19 cellular contexts compared by ENCODE assay signal in the genomic region with DNA sequence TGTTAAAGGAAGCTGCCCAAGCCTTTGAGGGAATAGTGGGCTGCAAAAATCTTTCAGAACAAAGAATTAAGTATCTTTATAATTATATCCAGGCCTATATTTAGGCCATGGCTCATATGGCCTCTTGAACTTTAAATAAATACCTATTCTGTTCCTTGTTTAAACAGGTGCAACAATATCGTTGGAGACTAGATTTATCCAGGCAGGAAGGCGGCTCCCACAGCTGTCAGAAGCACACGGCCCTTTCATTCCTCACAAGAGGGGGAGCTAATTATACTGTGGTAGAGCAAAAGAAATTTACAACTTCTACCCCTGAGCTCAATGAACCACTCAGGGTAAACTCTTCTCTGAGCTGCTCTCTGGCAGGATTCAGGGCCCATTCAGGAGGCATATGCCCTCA. TPM values are rescaled to one million over a fixed set of nuclear protein-coding genes. Genes with fewer than 3 reads are reported as not detected.
DNase-seq lines count a peak whose midpoint lies in the region; ATAC-seq, FAIRE-seq and TF ChIP-seq lines count a peak whose summit lies in the region.
"Had no signal": no experiment of that assay in that cellular context is flagged by ENCODE, and none has a peak within 500 bp of the region (broad histone marks: within the 10 kb centered on the region; RNA-seq: fewer than 3 reads in every experiment).

No MANE protein-coding gene starts in this region.

- ATAC-seq in pancreas: peak; percentile 16 to 61 (median 46)
- ATAC-seq in HG03135 (IDR thresholded peaks at IDR 0.05; ENCODE audit: unreplicated experiment): no peak
- ATAC-seq: stimulated activated naive B cell treated with anti-CD40 and anti-IgM and Interleukin-4, amounts not matched to agents 10 μg/mL and 1 μg/mL and 100 μg/mL, for 72 hours had no signal

- no peak for FAIRE-seq in pancreas (lab: Jason Lieb, UNC)
- FAIRE-seq: keratinocyte had no signal

- H3K4me1 ChIP-seq in pancreas (peaks cover 0 to 4% (median 0%) of the 10 kb centered on the region in 3 donors), MM.1S (ENCODE audit: low read length) (no peaks in the 10 kb centered on the region)

- TF ChIP-seq CTCF in pancreas (IDR thresholded peaks at IDR 0.05) (no peak), MM.1S (IDR thresholded peaks at IDR 0.05; ENCODE audit: low read length) (no peak)

- DNase-seq in NCI-H1092 treated with DMSO at 0.1 percent for 48 hours (lab: John Stamatoyannopoulos, UW) (peak; percentile 97), NCI-H2081 treated with DMSO at 0.1 percent for 48 hours (lab: John Stamatoyannopoulos, UW) (peak; percentile 85), NCI-H748 treated with DMSO at 0.1 percent for 48 hours (lab: John Stamatoyannopoulos, UW) (peak; percentile 97), pancreas (peak in 1 of 6 donors; percentile 17), MV-4-11 (lab: John Stamatoyannopoulos, UW) (no peak), MM.1S (no peak)
- DNase-seq in activated CD8-positive, alpha-beta memory T cell treated with anti-CD3 and anti-CD28 coated beads for 24 hours: no peak
- DNase-seq: activated CD4-positive, CD25-positive, alpha-beta regulatory T cell; activated effector memory CD4-positive, alpha-beta T cell treated with anti-CD3 and anti-CD28 coated beads, Interleukin-2, amount 50 U/mL, for 16 hours; Calu3; GOT3; SIG-M5; stimulated activated naive B cell treated with anti-CD40 and anti-IgM and Interleukin-4, amounts not matched to agents 10 μg/mL and 1 μg/mL and 100 μg/mL, for 72 hours; T-helper 2 cell had no signal

- no peak overlapping the region for H2AFZ ChIP-seq in MM.1S (ENCODE audit: low read length)
- H2AFZ ChIP-seq: hepatocyte had no signal

- no peak overlapping the region for H3K4me2 ChIP-seq in MM.1S (ENCODE audit: low read depth, low read length)
- H3K4me2 ChIP-seq: hepatocyte had no signal

- no peaks in the 10 kb centered on the region for H3K27me3 ChIP-seq in pancreas
- no peaks in the 10 kb centered on the region for H3K27me3 ChIP-seq in MM.1S (replicated peaks; ENCODE audit: insufficient read depth, low read length)
- H3K27me3 ChIP-seq: hepatocyte had no signal

- no peaks in the 10 kb centered on the region for H4K20me1 ChIP-seq in MM.1S (ENCODE audit: insufficient read depth, low read length)

- H3F3A ChIP-seq in MM.1S (ENCODE audit: insufficient read depth, low read length): no peaks in the 10 kb centered on the region

- H3K36me3 ChIP-seq in pancreas: no peaks in the 10 kb centered on the region
- H3K36me3 ChIP-seq in MM.1S (replicated peaks; ENCODE audit: insufficient read depth, low read length): no peaks in the 10 kb centered on the region

- no peaks in the 10 kb centered on the region for H3K79me2 ChIP-seq in MM.1S (ENCODE audit: low read length)
- H3K79me2 ChIP-seq: hepatocyte had no signal

- H3K9me3 ChIP-seq in pancreas (no peaks in the 10 kb centered on the region), MM.1S (replicated peaks; ENCODE audit: insufficient read depth, low read length) (no peaks in the 10 kb centered on the region)

- H3K9me2 ChIP-seq in MM.1S (replicated peaks; ENCODE audit: insufficient read depth, low read length): no peaks in the 10 kb centered on the region

- H3K4me3 ChIP-seq in pancreas: no peak overlapping the region
- no peak overlapping the region for H3K4me3 ChIP-seq in MM.1S (ENCODE audit: low read length)
- H3K4me3 ChIP-seq: hepatocyte had no signal

- no peak overlapping the region for H3K9ac ChIP-seq in MM.1S (ENCODE audit: low read length)

- intact Hi-C loops in pancreas (cut with DNase I): no loop called here

- WGBS in pancreas, 2 donors: 42 to 46% methylated on average over 3 of the region's 3 CpGs

- H3K27ac ChIP-seq in pancreas (no peak overlapping the region), MM.1S (ENCODE audit: low read length) (no peak overlapping the region)
- H3K27ac ChIP-seq: hepatocyte, HL-60 had no signal

RNA-seq across cellular contexts. Expression of a gene that starts 31.3 kb away (rescaled TPM):
- not detected for total RNA-seq in pancreas
- not detected for polyA plus RNA-seq in pancreas
- total RNA-seq: Calu3, hepatocyte, neural crest cell had no signal
- polyA plus RNA-seq: hepatocyte, keratinocyte had no signal

Comparison
In these comparisons a context has a peak if more than half of its experiments do, and no peak if none do; other contexts are left out.
1. DNase-seq: peak in NCI-H1092 treated with DMSO at 0.1 percent for 48 hours (single experiment), NCI-H2081 treated with DMSO at 0.1 percent for 48 hours (single experiment) and NCI-H748 treated with DMSO at 0.1 percent for 48 hours (single experiment); none in activated CD8-positive, alpha-beta memory T cell treated with anti-CD3 and anti-CD28 coated beads for 24 hours (single experiment), MV-4-11 (single experiment) and MM.1S (single experiment).